8 cellular contexts compared by ENCODE assay signal in the genomic region with DNA sequence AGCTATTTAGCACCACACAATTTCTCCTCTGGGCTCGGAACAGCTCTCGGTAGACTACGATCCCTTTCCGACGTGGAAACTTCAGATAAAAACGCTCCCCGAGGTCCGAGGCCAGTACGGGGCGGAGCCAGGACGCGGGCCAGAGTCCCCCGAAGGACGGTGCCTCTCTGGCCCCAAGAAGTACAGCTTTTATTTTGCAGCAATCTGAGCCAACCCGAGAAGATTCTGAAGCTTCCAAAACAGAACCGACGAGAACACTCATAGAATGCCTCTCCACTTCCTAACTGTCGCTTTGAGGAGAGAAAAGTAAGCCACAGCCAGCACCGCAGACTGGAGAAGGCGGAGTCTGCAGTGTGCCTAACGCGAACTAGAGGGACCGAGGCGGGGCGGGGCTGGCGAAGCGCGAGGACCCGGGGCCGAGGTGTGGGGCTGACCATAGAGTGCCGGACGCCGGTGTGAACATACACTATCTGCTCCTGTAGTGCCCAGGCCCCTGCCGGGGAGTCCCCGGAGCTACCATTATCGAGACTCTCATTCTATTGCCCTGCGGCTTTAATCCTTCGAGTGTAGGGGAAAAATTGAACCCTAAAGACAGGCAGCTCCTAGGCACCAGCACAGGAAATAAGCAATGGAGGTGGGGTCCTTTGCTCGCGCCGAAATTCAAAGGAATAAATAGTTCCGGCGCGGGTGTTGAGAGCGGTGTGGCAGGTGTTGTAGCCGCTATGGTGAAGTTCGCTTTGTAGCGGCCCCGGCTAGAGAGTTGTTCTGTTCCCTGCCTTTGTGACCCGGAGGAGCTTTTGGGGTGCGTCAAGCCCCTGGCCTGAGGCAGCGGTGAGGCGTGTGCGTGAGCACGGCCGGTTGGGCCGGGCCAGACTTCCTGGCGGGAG. TPM values are rescaled to one million over a fixed set of nuclear protein-coding genes. Genes with fewer than 3 reads are reported as not detected.
DNase-seq lines count a peak whose midpoint lies in the region; ATAC-seq and TF ChIP-seq lines count a peak whose summit lies in the region.

A gene (plus strand): TSS at position 663 of the 887 bp plus-strand sequence. CDS start 1,076 bp downstream, outside the sequence.

- TF ChIP-seq POLR2A in vagina (IDR thresholded peaks at IDR 0.05): peak in 1 of 2 donors; percentile 57

- H3K27me3 ChIP-seq in right cardiac atrium (ENCODE audit: control insufficient read depth, insufficient read depth) (no peaks in the 10 kb centered on the region), vagina (no peaks in the 10 kb centered on the region)

- DNase-seq in NCI-H187 (lab: John Stamatoyannopoulos, UW): peak; percentile 64 to 93
- peak; percentile 79 to 97 (median 90) for DNase-seq in T-helper 2 cell
- DNase-seq in anterior cingulate cortex (lab: John Stamatoyannopoulos, UW): peak; percentile 53 to 97 (median 87)
- DNase-seq in right cardiac atrium: peak; percentile 94 to 98 (median 98)
- DNase-seq in pulmonary artery endothelial cell (ENCODE audit: low read depth, low spot score): peak; percentile 64
- DNase-seq in vagina (ENCODE audit: extremely low spot score in 2 of 2): peak in 1 of 2 donors; percentile 92

- WGBS in right cardiac atrium: under 1% methylated on average over 58 of the region's 58 CpGs

- ATAC-seq in GM18498 (IDR thresholded peaks at IDR 0.05; ENCODE audit: unreplicated experiment) (peak; percentile 87), HG02938 (IDR thresholded peaks at IDR 0.05; ENCODE audit: unreplicated experiment) (peak; percentile 90), right cardiac atrium (peak; percentile 98 to 99)

- H3K4me3 ChIP-seq in right cardiac atrium (ENCODE audit: low read length) (peak within 1 kb of the TSS; percentile 87), vagina (peak within 1 kb of the TSS; percentile 45 to 53)

- peaks cover 2% of the 10 kb centered on the region for H3K4me1 ChIP-seq in right cardiac atrium (ENCODE audit: control insufficient read depth, insufficient read depth, low read length)
- H3K4me1 ChIP-seq in vagina: peaks cover 25% of the 10 kb centered on the region

- no peaks in the 10 kb centered on the region for H3K36me3 ChIP-seq in vagina

- intact Hi-C loops in right cardiac atrium (cut with DNase I) (no loop called here), vagina (cut with DNase I) (no loop called here)

- no peaks in the 10 kb centered on the region for H3K9me3 ChIP-seq in right cardiac atrium (ENCODE audit: control insufficient read depth, low read length)
- no peaks in the 10 kb centered on the region for H3K9me3 ChIP-seq in vagina

- no peak for TF ChIP-seq CTCF in vagina (IDR thresholded peaks at IDR 0.05)

- H3K27ac ChIP-seq in right cardiac atrium (ENCODE audit: low read length) (peak within 1 kb of the TSS; percentile 99), vagina (peak within 1 kb of the TSS; percentile 93)

RNA-seq across cellular contexts. Expression of the gene that starts here (rescaled TPM):
- total RNA-seq in right cardiac atrium: 10 to 100 TPM in 3 of 4 donors, 1 to 10 TPM in 1; 9.6 to 20.4 (median 12.2) TPM
- 3.2 TPM for polyA plus RNA-seq in right cardiac atrium
- total RNA-seq in pulmonary artery endothelial cell: 16.2 and 36.8 TPM in 2 replicates
- total RNA-seq in vagina: 5.2 TPM
